8 cellular contexts compared by ENCODE assay signal in the genomic region with DNA sequence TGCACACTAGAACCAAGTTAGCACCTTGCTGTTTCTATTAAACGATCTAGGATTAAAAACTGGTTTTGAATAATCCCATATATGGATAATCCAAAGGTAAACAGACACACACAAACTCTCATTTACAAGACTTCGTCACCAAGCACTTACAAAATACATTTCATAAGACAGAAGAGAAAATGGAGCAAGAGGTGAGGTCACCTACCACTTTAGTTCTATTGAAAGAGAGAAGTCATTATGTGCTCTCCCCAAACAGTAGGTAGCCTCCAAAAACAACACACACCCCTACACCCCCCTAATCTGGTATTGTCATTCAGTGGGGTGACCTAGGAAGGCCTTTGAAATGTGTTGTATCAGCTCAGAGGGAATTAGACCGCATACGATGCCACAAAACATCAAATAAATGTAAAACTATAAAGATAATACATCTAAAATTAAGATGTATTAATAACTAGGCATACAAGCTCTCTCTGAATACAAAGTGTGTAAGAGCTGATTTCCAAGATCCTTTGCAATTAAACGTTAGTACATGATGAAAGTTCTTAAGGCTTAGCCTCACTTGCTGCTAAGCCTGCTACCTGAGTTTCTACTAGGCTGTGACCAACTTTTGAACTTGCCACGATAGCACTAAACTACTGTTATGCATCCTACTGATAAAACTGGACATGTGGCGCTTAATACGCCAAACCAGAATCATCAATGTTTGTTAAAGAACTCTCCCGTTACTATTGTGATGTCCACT. TPM values are rescaled to one million over a fixed set of nuclear protein-coding genes. Genes with fewer than 3 reads are reported as not detected.
DNase-seq lines count a peak whose midpoint lies in the region; ATAC-seq, FAIRE-seq and TF ChIP-seq lines count a peak whose summit lies in the region.

No MANE protein-coding gene starts in this region.

- no peak overlapping the region for H2AFZ ChIP-seq in trophoblast cell (ENCODE audit: insufficient read depth, low read length, poor library complexity)

- no peak overlapping the region for H3K9ac ChIP-seq in trophoblast cell (ENCODE audit: low read length)

- H3K4me3 Mint-ChIP-seq in T-helper 2 cell treated with Interferon-gamma antibody and Interleukin-4, amounts not matched to agents 5 μg/mL and 100 μg/mL, for 36 hours, result peak overlapping the region; percentile 99

- peaks cover 37% of the 10 kb centered on the region for H3K36me3 Mint-ChIP-seq in T-helper 2 cell treated with Interferon-gamma antibody and Interleukin-4, amounts not matched to agents 5 μg/mL and 100 μg/mL, for 36 hours (ENCODE audit: low read depth)

- no peak overlapping the region for H3K14ac ChIP-seq in trophoblast cell (ENCODE audit: low read length)

- no peak overlapping the region for H3K23ac ChIP-seq in trophoblast cell (ENCODE audit: low read length)

- peaks cover 10% of the 10 kb centered on the region for H3K79me2 ChIP-seq in trophoblast cell (ENCODE audit: control insufficient read depth, insufficient read depth, low read length, poor library complexity)

- no peak overlapping the region for H4K8ac ChIP-seq in trophoblast cell (ENCODE audit: low read depth, low read length)

- peak overlapping the region; percentile 94 for H3K27ac Mint-ChIP-seq in T-helper 2 cell treated with Interferon-gamma antibody and Interleukin-4, amounts not matched to agents 5 μg/mL and 100 μg/mL, for 36 hours

- WGBS in trophoblast cell (ENCODE audit: extremely low coverage, insufficient coverage, insufficient read length), result no CpG with 5 or more reads among the region's 9 CpGs

- H3K9me3 ChIP-seq in trophoblast cell (ENCODE audit: insufficient read depth, low read depth, low read length), result no peaks in the 10 kb centered on the region

- H3K4ac ChIP-seq in trophoblast cell (ENCODE audit: low read depth, low read length), result peak overlapping the region; percentile 68

- no peak for DNase-seq in GM12891 (ENCODE audit: insufficient read length, low spot score)
- DNase-seq in T-helper 2 cell treated with Interferon-gamma antibody and Interleukin-4, amounts not matched to agents 5 μg/mL and 100 μg/mL, for 36 hours (ENCODE audit: low spot score), result peak; percentile 14
- DNase-seq in fibroblast of peridontal ligament (ENCODE audit: extremely low read depth), result peak; percentile 16
- DNase-seq in trophoblast cell, result peak in 1 of 2 donors; percentile 48
- no peak for DNase-seq in stimulated activated CD4-positive, alpha-beta T cell treated with anti-CD3 and anti-CD28 coated beads, Interleukin-4, amount 100 ng/mL, for 1 hour
- no peak for DNase-seq in middle frontal gyrus (ENCODE audit: extremely low spot score, low spot score)
- DNase-seq in COR-L47 (lab: John Stamatoyannopoulos, UW), result no peak

- H3K27ac ChIP-seq in trophoblast cell (ENCODE audit: low read depth, low read length), result no peak overlapping the region

- no peak overlapping the region for H2BK12ac ChIP-seq in trophoblast cell (ENCODE audit: low read length)

- no peak overlapping the region for H2BK120ac ChIP-seq in trophoblast cell (ENCODE audit: insufficient read depth, low read length, poor library complexity)

- no peaks in the 10 kb centered on the region for H3K27me3 ChIP-seq in trophoblast cell (ENCODE audit: insufficient read depth, low read length)

- ATAC-seq in HG03354 (IDR thresholded peaks at IDR 0.05; ENCODE audit: poor library complexity, severe bottlenecking, unreplicated experiment), result peak; percentile 14

- peak; percentile 83 for FAIRE-seq in GM12891 (lab: Jason Lieb, UNC)

- H3K4me1 Mint-ChIP-seq in T-helper 2 cell treated with Interferon-gamma antibody and Interleukin-4, amounts not matched to agents 5 μg/mL and 100 μg/mL, for 36 hours (ENCODE audit: low read depth), result peaks cover 40% of the 10 kb centered on the region

- no peak overlapping the region for H4K12ac ChIP-seq in trophoblast cell (ENCODE audit: low read depth, low read length)

- no peaks in the 10 kb centered on the region for H3K9me3 Mint-ChIP-seq in T-helper 2 cell treated with Interferon-gamma antibody and Interleukin-4, amounts not matched to agents 5 μg/mL and 100 μg/mL, for 36 hours

- H3K79me1 ChIP-seq in trophoblast cell (ENCODE audit: low read length), result peaks cover 3% of the 10 kb centered on the region

- H2BK5ac ChIP-seq in trophoblast cell (ENCODE audit: low read depth, low read length, poor library complexity), result no peak overlapping the region

- H3K4me1 ChIP-seq in trophoblast cell (ENCODE audit: control insufficient read depth in 1 of 2, insufficient read depth in 2 of 2, low read length in 2 of 2), result no peaks in the 10 kb centered on the region

- no peak overlapping the region for H3K18ac ChIP-seq in trophoblast cell (ENCODE audit: low read length)

- peak overlapping the region; percentile 79 for H3K4me3 ChIP-seq in trophoblast cell (ENCODE audit: low read depth, low read length)

- H3K36me3 ChIP-seq in trophoblast cell (ENCODE audit: control insufficient read depth in 1 of 2, insufficient read depth in 2 of 2, low read length in 2 of 2), result peaks cover 7 to 9% of the 10 kb centered on the region in 2 experiments

- H3K27me3 Mint-ChIP-seq in T-helper 2 cell treated with Interferon-gamma antibody and Interleukin-4, amounts not matched to agents 5 μg/mL and 100 μg/mL, for 36 hours (ENCODE audit: low read depth), result no peaks in the 10 kb centered on the region

- H3K4me2 ChIP-seq in trophoblast cell (ENCODE audit: low read length), result peak overlapping the region; percentile 67

- no peak for TF ChIP-seq POLR2A in GM12891 (IDR thresholded peaks at IDR 0.05; ENCODE audit: low read depth, low read length)

- H2AK5ac ChIP-seq in trophoblast cell (ENCODE audit: low read length), result no peak overlapping the region

- no peak overlapping the region for H4K91ac ChIP-seq in trophoblast cell (ENCODE audit: low read depth, low read length)

TF ChIP-seq in GM12891, 5 proteins besides CTCF, POLR2A, EP300 and RAD21:
- TF ChIP-seq SPI1 (IDR thresholded peaks at IDR 0.05; ENCODE audit: low read depth, low read length), result no peak
- TF ChIP-seq POLR2AphosphoS5 (IDR thresholded peaks at IDR 0.05; ENCODE audit: low read depth, low read length), result no peak
- no peak for TF ChIP-seq PAX5 (IDR thresholded peaks at IDR 0.05; ENCODE audit: insufficient read depth, low read length, severe bottlenecking)
- no peak for TF ChIP-seq TAF1 (IDR thresholded peaks at IDR 0.05; ENCODE audit: low read depth, low read length)
- no peak for TF ChIP-seq POU2F2 (IDR thresholded peaks at IDR 0.05; ENCODE audit: low read depth, low read length)

RNA-seq across cellular contexts. Expression of a gene that starts 1.6 kb away (rescaled TPM):
- polyA plus RNA-seq in GM12891 (2012; ENCODE audit: low read depth, missing spikeins), result 27.8 TPM
- 48.5 and 49.5 TPM in 2 replicates for polyA plus RNA-seq in trophoblast cell (2013)

Comparison
In these comparisons a context has a peak if more than half of its experiments do, and no peak if none do; other contexts are left out.
1. DNase-seq: peak in T-helper 2 cell treated with Interferon-gamma antibody and Interleukin-4, amounts not matched to agents 5 μg/mL and 100 μg/mL, for 36 hours (single experiment) and fibroblast of peridontal ligament (single experiment); none in GM12891 (single experiment), stimulated activated CD4-positive, alpha-beta T cell treated with anti-CD3 and anti-CD28 coated beads, Interleukin-4, amount 100 ng/mL, for 1 hour (single experiment), middle frontal gyrus (single experiment) and COR-L47 (single experiment).